Comparison of ENCODE assay signal across 11 cellular contexts in the genomic region with DNA sequence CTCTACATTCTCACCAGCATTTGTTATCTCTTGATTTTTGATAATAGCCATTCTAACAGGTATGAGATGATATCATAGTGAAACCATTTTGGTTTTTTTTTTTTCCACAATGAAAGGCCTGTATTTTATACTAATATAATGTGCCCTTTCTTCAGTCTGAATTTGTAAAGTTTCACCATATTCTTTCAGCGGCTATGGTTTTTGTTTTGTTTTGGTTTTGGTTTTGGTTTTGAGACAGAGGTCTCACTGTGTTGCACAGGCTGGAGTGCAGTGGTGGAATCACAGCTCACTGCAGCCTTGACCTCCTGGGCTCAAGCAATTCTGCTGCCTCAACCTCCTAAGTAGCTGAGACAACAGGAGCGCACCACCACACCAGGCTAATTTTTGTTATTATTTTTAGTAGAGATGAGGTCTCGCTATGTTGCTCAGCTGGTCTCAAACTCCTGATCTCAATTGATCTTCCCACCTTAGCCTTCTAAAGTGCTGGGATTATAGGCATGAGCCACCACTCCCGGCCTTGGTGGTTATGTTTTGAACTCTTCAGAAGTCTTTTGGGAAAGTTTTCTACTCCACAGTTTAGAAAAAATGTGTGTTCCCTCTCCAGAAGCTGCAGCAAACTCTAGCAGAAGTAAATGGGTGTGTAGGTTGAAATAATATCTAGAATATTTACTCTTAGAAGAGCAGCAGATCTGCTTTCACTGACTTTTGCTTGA.
DNase-seq lines count a peak whose midpoint lies in the region; ATAC-seq and TF ChIP-seq lines count a peak whose summit lies in the region.
"Had no signal": no experiment of that assay in that cellular context is flagged by ENCODE, and none has a peak within 500 bp of the region (broad histone marks: within the 10 kb centered on the region; RNA-seq: fewer than 3 reads in every experiment).

No MANE protein-coding gene starts in this region.

- BruUV-seq in PC-3 (replicated peaks; lab: Mats Ljungman, UMichigan) = no TSS peak

- no peak overlapping the region for H3K9ac ChIP-seq in PC-3 (ENCODE audit: low read length)

- H3K4me3 Mint-ChIP-seq in activated T-cell treated with anti-CD3 and anti-CD28 coated beads, Interleukin-2, amount 50 U/mL, for 4 hours = peak overlapping the region; percentile 58
- H3K4me3 Mint-ChIP-seq in dendritic cell treated with granulocyte-macrophage colony-stimulating factor and Interleukin-4, amounts not matched to agents 40 ng/mL and 50 ng/mL, for 4 days = no peak overlapping the region
- peak overlapping the region; percentile 36 for H3K4me3 Mint-ChIP-seq in stimulated activated memory B cell treated with anti-CD40 and anti-IgM and Interleukin-4, amounts not matched to agents 10 μg/mL and 1 μg/mL and 100 μg/mL, for 72 hours

- H3K9me3 ChIP-seq in suprapubic skin (no peaks in the 10 kb centered on the region), PC-3 (ENCODE audit: low read length) (no peaks in the 10 kb centered on the region)
- H3K9me3 ChIP-seq: uterus had no signal

- H3K79me2 ChIP-seq in PC-3 (ENCODE audit: low read length) = no peaks in the 10 kb centered on the region

- CTCF ChIA-PET in PC-3 (lab: Charles Lee) = no interaction called here

- no peaks in the 10 kb centered on the region for H3K36me3 Mint-ChIP-seq in activated T-cell treated with anti-CD3 and anti-CD28 coated beads, Interleukin-2, amount 50 U/mL, for 4 hours (ENCODE audit: insufficient read depth)
- no peaks in the 10 kb centered on the region for H3K36me3 Mint-ChIP-seq in dendritic cell treated with granulocyte-macrophage colony-stimulating factor and Interleukin-4, amounts not matched to agents 40 ng/mL and 50 ng/mL, for 4 days (ENCODE audit: low read depth)
- no peaks in the 10 kb centered on the region for H3K36me3 Mint-ChIP-seq in stimulated activated memory B cell treated with anti-CD40 and anti-IgM and Interleukin-4, amounts not matched to agents 10 μg/mL and 1 μg/mL and 100 μg/mL, for 72 hours

- no peak overlapping the region for H3K4me2 ChIP-seq in PC-3 (ENCODE audit: low read length)

- no peaks in the 10 kb centered on the region for H3K9me2 ChIP-seq in PC-3 (replicated peaks; ENCODE audit: low read length)

- H3K36me3 ChIP-seq in suprapubic skin = no peaks in the 10 kb centered on the region
- H3K36me3 ChIP-seq in PC-3 (ENCODE audit: low read depth, low read length) = no peaks in the 10 kb centered on the region
- H3K36me3 ChIP-seq: uterus had no signal

- no peak for DNase-seq in activated T-cell treated with anti-CD3 and anti-CD28 coated beads, Interleukin-2, amount 50 U/mL, for 4 hours
- DNase-seq in activated T-cell treated with anti-CD3 and anti-CD28 coated beads, Interleukin-2, amount 50 U/mL, for 1 hour = no peak
- no peak for DNase-seq in suprapubic skin (ENCODE audit: low spot score in 2 of 2)
- no peak for DNase-seq in PC-3
- DNase-seq in posterior cingulate gyrus = no peak
- DNase-seq: cerebellar nuclear complex, NCI-H446, uterus had no signal

- peak; percentile 43 to 46 for ATAC-seq in activated T-cell treated with anti-CD3 and anti-CD28 coated beads, Interleukin-2, amount 50 U/mL, for 4 hours
- peak; percentile 51 for ATAC-seq in HG03378 (IDR thresholded peaks at IDR 0.05; ENCODE audit: unreplicated experiment)
- no peak for ATAC-seq in stimulated activated memory B cell treated with anti-CD40 and anti-IgM and Interleukin-4, amounts not matched to agents 10 μg/mL and 1 μg/mL and 100 μg/mL, for 72 hours
- no peak for ATAC-seq in PC-3

- TF ChIP-seq CTCF in suprapubic skin (IDR thresholded peaks at IDR 0.05) (no peak), PC-3 (conservative IDR thresholded peaks at IDR 0.05; ENCODE audit: low read depth, low read length) (no peak)

- peak overlapping the region; percentile 66 for H3K27ac Mint-ChIP-seq in dendritic cell treated with granulocyte-macrophage colony-stimulating factor and Interleukin-4, amounts not matched to agents 40 ng/mL and 50 ng/mL, for 4 days
- H3K27ac Mint-ChIP-seq in stimulated activated memory B cell treated with anti-CD40 and anti-IgM and Interleukin-4, amounts not matched to agents 10 μg/mL and 1 μg/mL and 100 μg/mL, for 72 hours = peak overlapping the region; percentile 77

- WGBS in suprapubic skin = 86% methylated on average over 4 of the region's 4 CpGs

- H4K20me1 ChIP-seq in PC-3 (ENCODE audit: low read length) = no peaks in the 10 kb centered on the region

- no peaks in the 10 kb centered on the region for H3K27me3 ChIP-seq in suprapubic skin
- H3K27me3 ChIP-seq in PC-3 (ENCODE audit: low read length) = no peaks in the 10 kb centered on the region
- H3K27me3 ChIP-seq: uterus had no signal

- no peak overlapping the region for H2AFZ ChIP-seq in PC-3 (ENCODE audit: low read length)

- no peaks in the 10 kb centered on the region for H3K27me3 Mint-ChIP-seq in activated T-cell treated with anti-CD3 and anti-CD28 coated beads, Interleukin-2, amount 50 U/mL, for 4 hours (ENCODE audit: low read depth)
- no peaks in the 10 kb centered on the region for H3K27me3 Mint-ChIP-seq in dendritic cell treated with granulocyte-macrophage colony-stimulating factor and Interleukin-4, amounts not matched to agents 40 ng/mL and 50 ng/mL, for 4 days
- no peaks in the 10 kb centered on the region for H3K27me3 Mint-ChIP-seq in stimulated activated memory B cell treated with anti-CD40 and anti-IgM and Interleukin-4, amounts not matched to agents 10 μg/mL and 1 μg/mL and 100 μg/mL, for 72 hours

- POLR2A ChIA-PET in PC-3 (lab: Charles Lee; ENCODE audit: unreplicated experiment) = no interaction called here

- H3K4me1 ChIP-seq in suprapubic skin (peaks cover 3% of the 10 kb centered on the region), PC-3 (ENCODE audit: insufficient read depth, low read length) (no peaks in the 10 kb centered on the region; the same call in 1 of the 2 replicates)
- H3K4me1 ChIP-seq: uterus had no signal

- no peaks in the 10 kb centered on the region for H3K9me3 Mint-ChIP-seq in activated T-cell treated with anti-CD3 and anti-CD28 coated beads, Interleukin-2, amount 50 U/mL, for 4 hours
- no peaks in the 10 kb centered on the region for H3K9me3 Mint-ChIP-seq in dendritic cell treated with granulocyte-macrophage colony-stimulating factor and Interleukin-4, amounts not matched to agents 40 ng/mL and 50 ng/mL, for 4 days
- H3K9me3 Mint-ChIP-seq in stimulated activated memory B cell treated with anti-CD40 and anti-IgM and Interleukin-4, amounts not matched to agents 10 μg/mL and 1 μg/mL and 100 μg/mL, for 72 hours = peaks cover 2% of the 10 kb centered on the region

- intact Hi-C loops in dendritic cell treated with granulocyte-macrophage colony-stimulating factor and Interleukin-4, amounts not matched to agents 40 ng/mL and 50 ng/mL, for 4 days (cut with micrococcal nuclease) = no loop called here
- intact Hi-C loops in PC-3 (cut with micrococcal nuclease) = no loop called here
- intact Hi-C loops in posterior cingulate gyrus (cut with DNase I) = no loop called here

- no peak overlapping the region for H3K27ac ChIP-seq in suprapubic skin
- no peak overlapping the region for H3K27ac ChIP-seq in PC-3 (ENCODE audit: low read length)
- H3K27ac ChIP-seq: uterus had no signal

- no peak for TF ChIP-seq EP300 in suprapubic skin (IDR thresholded peaks at IDR 0.05)

- no peaks in the 10 kb centered on the region for H3F3A ChIP-seq in PC-3 (ENCODE audit: low read length, unreplicated experiment)

- H3K4me1 Mint-ChIP-seq in activated T-cell treated with anti-CD3 and anti-CD28 coated beads, Interleukin-2, amount 50 U/mL, for 4 hours (ENCODE audit: low read depth) = peaks cover 28% of the 10 kb centered on the region
- peaks cover 17% of the 10 kb centered on the region for H3K4me1 Mint-ChIP-seq in dendritic cell treated with granulocyte-macrophage colony-stimulating factor and Interleukin-4, amounts not matched to agents 40 ng/mL and 50 ng/mL, for 4 days (ENCODE audit: low read depth)
- peaks cover 36% of the 10 kb centered on the region for H3K4me1 Mint-ChIP-seq in stimulated activated memory B cell treated with anti-CD40 and anti-IgM and Interleukin-4, amounts not matched to agents 10 μg/mL and 1 μg/mL and 100 μg/mL, for 72 hours

- H3K4me3 ChIP-seq in suprapubic skin (no peak overlapping the region), PC-3 (ENCODE audit: low read length) (no peak overlapping the region)
- H3K4me3 ChIP-seq: uterus had no signal

- TF ChIP-seq POLR2A in suprapubic skin (IDR thresholded peaks at IDR 0.05) = no peak

Comparison
In these comparisons a context has a peak if more than half of its experiments do, and no peak if none do; other contexts are left out.
1. ATAC-seq: peak in activated T-cell treated with anti-CD3 and anti-CD28 coated beads, Interleukin-2, amount 50 U/mL, for 4 hours (2 of 2) and HG03378 (single experiment); none in stimulated activated memory B cell treated with anti-CD40 and anti-IgM and Interleukin-4, amounts not matched to agents 10 μg/mL and 1 μg/mL and 100 μg/mL, for 72 hours (single experiment) and PC-3 (single experiment).